17 cellular contexts compared by ENCODE assay signal in the genomic region with DNA sequence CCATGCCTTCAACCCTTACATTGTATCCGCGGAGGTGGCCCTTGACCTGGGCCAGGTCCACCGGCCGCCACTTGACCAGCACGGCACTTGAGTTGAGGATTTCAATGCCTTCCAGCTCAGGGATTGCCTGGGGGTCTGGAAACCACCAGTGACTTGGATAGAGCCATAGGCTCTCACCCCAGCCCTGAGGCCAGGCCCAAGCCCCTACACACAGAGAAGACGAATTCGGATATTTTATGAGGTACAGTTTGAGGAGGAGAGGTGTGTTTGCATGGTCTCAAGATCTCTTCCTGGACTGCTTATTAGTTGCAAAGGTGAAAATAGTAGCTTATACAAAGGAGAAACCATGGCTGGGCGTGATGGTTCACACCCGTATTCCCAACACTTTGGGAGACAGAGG. TPM values are rescaled to one million over a fixed set of nuclear protein-coding genes. Genes with fewer than 3 reads are reported as not detected.
DNase-seq lines count a peak whose midpoint lies in the region; ATAC-seq and TF ChIP-seq lines count a peak whose summit lies in the region.
"Had no signal": no experiment of that assay in that cellular context is flagged by ENCODE, and none has a peak within 500 bp of the region (broad histone marks: within the 10 kb centered on the region; RNA-seq: fewer than 3 reads in every experiment).

No MANE protein-coding gene starts in this region.

- H3K27ac Mint-ChIP-seq in type B pancreatic cell = no peak overlapping the region
- no peak overlapping the region for H3K27ac Mint-ChIP-seq in activated T-helper 2 cell treated with anti-CD3 and anti-CD28 coated beads, Interferon-gamma antibody, Interleukin-2, Interleukin-4, amounts not matched to agents 10 μg/mL and 5 μg/mL and 100 μg/mL, durations not matched to agents 14 hours and 24 hours and 36 hours
- H3K27ac Mint-ChIP-seq: CD14-positive monocyte; CD8-positive, alpha-beta T cell had no signal

- intact Hi-C loops in cardiac septum (cut with DNase I) (no loop called here), Right ventricle myocardium inferior (cut with DNase I) (no loop called here), posterior vena cava (cut with DNase I) (no loop called here), gastrocnemius medialis (cut with DNase I; ENCODE audit: low total_unique reads) (no loop called here)
- intact Hi-C loops in activated T-helper 2 cell treated with anti-CD3 and anti-CD28 coated beads, Interferon-gamma antibody, Interleukin-2, Interleukin-4, amounts not matched to agents 10 μg/mL and 5 μg/mL and 100 μg/mL, durations not matched to agents 14 hours and 24 hours and 36 hours (cut with micrococcal nuclease) = no loop called here

- H3K27me3 ChIP-seq in gastrocnemius medialis = no peaks in the 10 kb centered on the region

- no peak overlapping the region for H3K4me3 Mint-ChIP-seq in type B pancreatic cell
- H3K4me3 Mint-ChIP-seq in activated T-helper 2 cell treated with anti-CD3 and anti-CD28 coated beads, Interferon-gamma antibody, Interleukin-2, Interleukin-4, amounts not matched to agents 10 μg/mL and 5 μg/mL and 100 μg/mL, durations not matched to agents 14 hours and 24 hours and 36 hours (ENCODE audit: low read depth) = no peak overlapping the region
- H3K4me3 Mint-ChIP-seq: CD14-positive monocyte; CD8-positive, alpha-beta T cell had no signal

- in situ Hi-C loops in gastrocnemius medialis (cut with MboI; ENCODE audit: low sequenced_read_pairs in 4 of 4) = no loop called here

- no peaks in the 10 kb centered on the region for H3K36me3 ChIP-seq in gastrocnemius medialis
- H3K36me3 ChIP-seq: HAP-1 had no signal

- H3K27me3 Mint-ChIP-seq in type B pancreatic cell = no peaks in the 10 kb centered on the region
- H3K27me3 Mint-ChIP-seq in activated T-helper 2 cell treated with anti-CD3 and anti-CD28 coated beads, Interferon-gamma antibody, Interleukin-2, Interleukin-4, amounts not matched to agents 10 μg/mL and 5 μg/mL and 100 μg/mL, durations not matched to agents 14 hours and 24 hours and 36 hours (ENCODE audit: low read depth) = no peaks in the 10 kb centered on the region

- ATAC-seq in Right ventricle myocardium inferior (no peak), gastrocnemius medialis (no peak)
- ATAC-seq: CD8-positive, alpha-beta T cell had no signal

- DNase-seq in cardiac septum (ENCODE audit: low spot score) (peak; percentile 44), Right ventricle myocardium inferior (ENCODE audit: missing footprints) (no peak), mesenteric fat pad (ENCODE audit: low spot score) (peak; percentile 80), posterior vena cava (ENCODE audit: low spot score) (peak; percentile 48), gastrocnemius medialis (no peak), type B pancreatic cell (ENCODE audit: extremely low spot score, unreplicated experiment) (no peak)
- DNase-seq in activated T-helper 2 cell treated with anti-CD3 and anti-CD28 coated beads, Interferon-gamma antibody, Interleukin-2, Interleukin-4, amounts not matched to agents 10 μg/mL and 5 μg/mL and 100 μg/mL, durations not matched to agents 14 hours and 24 hours and 36 hours (ENCODE audit: low spot score) = no peak
- DNase-seq: 8988T; Calu3; CD8-positive, alpha-beta T cell; DMS79 treated with DMSO at 0.1 percent for 48 hours; GF-D8 had no signal

- no peak for TF ChIP-seq POLR2A in gastrocnemius medialis (IDR thresholded peaks at IDR 0.05)

- TF ChIP-seq CTCF in gastrocnemius medialis (IDR thresholded peaks at IDR 0.05 in 4 of 5, conservative IDR thresholded peaks at IDR 0.05 in 1 of 5) (no peak), type B pancreatic cell (conservative IDR thresholded peaks at IDR 0.05) (no peak)

- H3K36me3 Mint-ChIP-seq in type B pancreatic cell = no peaks in the 10 kb centered on the region
- no peaks in the 10 kb centered on the region for H3K36me3 Mint-ChIP-seq in activated T-helper 2 cell treated with anti-CD3 and anti-CD28 coated beads, Interferon-gamma antibody, Interleukin-2, Interleukin-4, amounts not matched to agents 10 μg/mL and 5 μg/mL and 100 μg/mL, durations not matched to agents 14 hours and 24 hours and 36 hours (ENCODE audit: low read depth)
- H3K36me3 Mint-ChIP-seq: CD14-positive monocyte; CD8-positive, alpha-beta T cell had no signal

- H3K4me3 ChIP-seq in gastrocnemius medialis = no peak overlapping the region
- H3K4me3 ChIP-seq: BLaER1, HAP-1 had no signal

- H3K9me3 ChIP-seq in gastrocnemius medialis = no peaks in the 10 kb centered on the region
- H3K9me3 ChIP-seq: BLaER1, HAP-1 had no signal

- no peaks in the 10 kb centered on the region for H3K4me1 Mint-ChIP-seq in type B pancreatic cell (ENCODE audit: unreplicated experiment)
- H3K4me1 Mint-ChIP-seq in activated T-helper 2 cell treated with anti-CD3 and anti-CD28 coated beads, Interferon-gamma antibody, Interleukin-2, Interleukin-4, amounts not matched to agents 10 μg/mL and 5 μg/mL and 100 μg/mL, durations not matched to agents 14 hours and 24 hours and 36 hours (ENCODE audit: low read depth) = no peaks in the 10 kb centered on the region
- H3K4me1 Mint-ChIP-seq: CD14-positive monocyte had no signal

- no peak overlapping the region for H3K27ac ChIP-seq in gastrocnemius medialis
- H3K27ac ChIP-seq: BLaER1 had no signal

- no peaks in the 10 kb centered on the region for H3K4me1 ChIP-seq in gastrocnemius medialis
- H3K4me1 ChIP-seq: HAP-1 had no signal

- no peaks in the 10 kb centered on the region for H3K9me3 Mint-ChIP-seq in type B pancreatic cell
- no peaks in the 10 kb centered on the region for H3K9me3 Mint-ChIP-seq in activated T-helper 2 cell treated with anti-CD3 and anti-CD28 coated beads, Interferon-gamma antibody, Interleukin-2, Interleukin-4, amounts not matched to agents 10 μg/mL and 5 μg/mL and 100 μg/mL, durations not matched to agents 14 hours and 24 hours and 36 hours
- H3K9me3 Mint-ChIP-seq: CD8-positive, alpha-beta T cell had no signal

RNA-seq across cellular contexts. Expression of a gene that starts 20.3 kb away (rescaled TPM):
- 1.5 TPM for total RNA-seq in cardiac septum
- 6.1 TPM for total RNA-seq in Right ventricle myocardium inferior
- 2.4 TPM for total RNA-seq in mesenteric fat pad
- 1 to 10 TPM; 3.8 to 4.4 TPM for total RNA-seq in posterior vena cava
- total RNA-seq in gastrocnemius medialis = under 1 TPM; 0.05 to 0.62 (median 0.48) TPM
- total RNA-seq in type B pancreatic cell (ENCODE audit: low replicate concordance) = 2.9 and 12.6 TPM in 2 replicates
- 0.83 and 0.98 TPM in 2 replicates for total RNA-seq in activated T-helper 2 cell treated with anti-CD3 and anti-CD28 coated beads, Interferon-gamma antibody, Interleukin-2, Interleukin-4, amounts not matched to agents 10 μg/mL and 5 μg/mL and 100 μg/mL, durations not matched to agents 14 hours and 24 hours and 36 hours
- total RNA-seq: HT-29 had no signal

RNA-seq across cellular contexts. Expression of a gene that starts 35.3 kb away (rescaled TPM):
- total RNA-seq in cardiac septum (4.1 TPM), Right ventricle myocardium inferior (2.8 TPM), mesenteric fat pad (2.5 TPM), posterior vena cava (10 to 100 TPM; 21.0 to 22.9 TPM), gastrocnemius medialis (1 to 10 TPM in 2 of 4 donors, under 1 TPM in 2; 0.59 to 2.2 (median 1.4) TPM), type B pancreatic cell (ENCODE audit: low replicate concordance) (2.7 and 23.9 TPM in 2 replicates)
- 0.23 and 0.91 TPM in 2 replicates for total RNA-seq in activated T-helper 2 cell treated with anti-CD3 and anti-CD28 coated beads, Interferon-gamma antibody, Interleukin-2, Interleukin-4, amounts not matched to agents 10 μg/mL and 5 μg/mL and 100 μg/mL, durations not matched to agents 14 hours and 24 hours and 36 hours

RNA-seq across cellular contexts. Expression of a gene that starts 38.8 kb away (rescaled TPM):
- total RNA-seq in cardiac septum = 3.3 TPM
- 3.2 TPM for total RNA-seq in Right ventricle myocardium inferior
- 7.2 TPM for total RNA-seq in mesenteric fat pad
- 1 to 10 TPM; 1.4 to 2.0 TPM for total RNA-seq in posterior vena cava
- 1 to 10 TPM; 1.5 to 3.8 (median 2.0) TPM for total RNA-seq in gastrocnemius medialis
- not detected in 2 replicates for total RNA-seq in type B pancreatic cell (ENCODE audit: low replicate concordance)
- total RNA-seq in activated T-helper 2 cell treated with anti-CD3 and anti-CD28 coated beads, Interferon-gamma antibody, Interleukin-2, Interleukin-4, amounts not matched to agents 10 μg/mL and 5 μg/mL and 100 μg/mL, durations not matched to agents 14 hours and 24 hours and 36 hours = not detected in 2 replicates
- total RNA-seq: A673; Calu3; CD8-positive, alpha-beta T cell; HT-29 had no signal

Comparison
In these comparisons a context has a peak if more than half of its experiments do, and no peak if none do; other contexts are left out.
1. DNase-seq: peak in cardiac septum (single experiment), mesenteric fat pad (single experiment) and posterior vena cava (single experiment); none in Right ventricle myocardium inferior (single experiment), gastrocnemius medialis (0 of 2), type B pancreatic cell (single experiment) and activated T-helper 2 cell treated with anti-CD3 and anti-CD28 coated beads, Interferon-gamma antibody, Interleukin-2, Interleukin-4, amounts not matched to agents 10 μg/mL and 5 μg/mL and 100 μg/mL, durations not matched to agents 14 hours and 24 hours and 36 hours (single experiment).